ENCODE assay signal across 8 cellular contexts in the genomic region with DNA sequence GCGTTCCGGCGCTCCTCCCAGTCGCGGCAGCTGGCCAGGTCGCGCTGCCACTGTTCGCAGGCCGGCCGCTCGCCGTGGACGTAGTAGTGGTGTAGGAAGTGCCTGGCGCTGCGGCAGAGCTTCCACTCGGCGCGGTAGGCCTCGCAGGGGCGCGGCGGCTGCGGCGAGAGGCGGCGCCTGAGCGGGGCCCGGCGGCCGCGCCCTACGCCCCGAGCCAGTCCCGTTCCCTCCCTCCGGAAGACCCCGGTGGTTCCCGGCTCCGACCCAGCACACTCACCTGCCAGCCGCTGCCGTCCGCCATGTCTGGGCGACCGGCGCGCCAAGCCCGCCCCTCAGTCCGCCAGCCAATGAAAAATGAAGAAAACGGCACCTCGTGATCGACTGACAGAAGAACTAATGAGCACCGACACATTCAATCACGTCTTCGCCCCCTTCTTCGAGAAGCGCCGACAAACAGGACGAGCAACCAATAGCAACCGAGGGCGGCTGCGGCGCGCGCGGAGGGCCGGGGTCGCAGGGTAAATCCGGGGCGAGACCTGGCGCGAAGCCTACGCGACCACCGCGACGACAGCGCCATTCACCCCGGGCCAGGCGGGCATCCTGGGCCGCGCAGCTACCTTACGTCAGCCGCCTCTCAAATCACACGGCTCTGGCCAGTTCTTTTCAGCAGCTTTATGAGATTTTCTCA. TPM values are rescaled to one million over a fixed set of nuclear protein-coding genes. Genes with fewer than 3 reads are reported as not detected.
DNase-seq lines count a peak whose midpoint lies in the region; ATAC-seq lines count a peak whose summit lies in the region.

A gene with protein sequence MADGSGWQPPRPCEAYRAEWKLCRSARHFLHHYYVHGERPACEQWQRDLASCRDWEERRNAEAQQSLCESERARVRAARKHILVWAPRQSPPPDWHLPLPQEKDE (minus strand): TSS at position 324 of the 688 bp plus-strand sequence. CDS start 23 bp downstream, at position 301.

- H3K4me1 Mint-ChIP-seq in CD4-positive, alpha-beta memory T cell, result peaks cover 29 to 59% (median 44%) of the 10 kb centered on the region in 4 donors

- no peaks in the 10 kb centered on the region for H3K27me3 ChIP-seq in CD4-positive, alpha-beta memory T cell (ENCODE audit: insufficient read depth, low read length)
- no peaks in the 10 kb centered on the region for H3K27me3 ChIP-seq in effector memory CD4-positive, alpha-beta T cell (replicated peaks; ENCODE audit: control insufficient read depth, insufficient read depth, low read length, poor library complexity, severe bottlenecking)

- H3K27ac Mint-ChIP-seq in CD4-positive, alpha-beta memory T cell, result peak within 1 kb of the TSS; percentile 82 to 99 (median 99)

- H3K9me3 Mint-ChIP-seq in CD4-positive, alpha-beta memory T cell, result no peaks in the 10 kb centered on the region

- no peaks in the 10 kb centered on the region for H3K9me3 ChIP-seq in CD4-positive, alpha-beta memory T cell (ENCODE audit: control insufficient read depth in 1 of 2, low read length in 2 of 2)
- H3K9me3 ChIP-seq in effector memory CD4-positive, alpha-beta T cell (ENCODE audit: control insufficient read depth, low read length), result no peaks in the 10 kb centered on the region

- peak within 1 kb of the TSS; percentile 91 for H3K27ac ChIP-seq in CD4-positive, alpha-beta memory T cell (ENCODE audit: low read depth, low read length)
- H3K27ac ChIP-seq in effector memory CD4-positive, alpha-beta T cell (ENCODE audit: insufficient read depth, low read length, poor library complexity, severe bottlenecking), result peak within 1 kb of the TSS; percentile 77

- intact Hi-C loops in CD4-positive, alpha-beta memory T cell (cut with micrococcal nuclease), result loop anchor here (1.0 kb wide), 3 partner anchors 15 to 268 kb away; a partner anchor contains a TSS

- H3K4me3 ChIP-seq in CD4-positive, alpha-beta memory T cell (ENCODE audit: low read length in 2 of 2), result peak within 1 kb of the TSS; percentile 63 to 65
- H3K4me3 ChIP-seq in effector memory CD4-positive, alpha-beta T cell (ENCODE audit: insufficient read depth, low read depth, low read length, poor library complexity, severe bottlenecking), result peak within 1 kb of the TSS; percentile 70

- peaks cover 37% of the 10 kb centered on the region for H3K4me1 ChIP-seq in CD4-positive, alpha-beta memory T cell (ENCODE audit: insufficient read depth, low read length)
- H3K4me1 ChIP-seq in effector memory CD4-positive, alpha-beta T cell (ENCODE audit: control insufficient read depth, insufficient read depth, low read length, poor library complexity, severe bottlenecking), result peaks cover 14% of the 10 kb centered on the region

- H3K4me3 Mint-ChIP-seq in CD4-positive, alpha-beta memory T cell, result peak within 1 kb of the TSS; percentile 91 to 98 (median 95)

- peaks cover 20% of the 10 kb centered on the region for H3K36me3 ChIP-seq in CD4-positive, alpha-beta memory T cell (ENCODE audit: insufficient read depth, low read length)
- H3K36me3 ChIP-seq in effector memory CD4-positive, alpha-beta T cell (ENCODE audit: control insufficient read depth, insufficient read depth, low read length), result peaks cover 21% of the 10 kb centered on the region

- POLR2A ChIA-PET in CD4-positive, alpha-beta memory T cell (lab: Charles Lee; ENCODE audit: partially characterized antibody), result interaction anchor here (0.6 to 6.4 kb wide), 16 partner anchors 10 to 670 kb away, joined by 3 to 112 read pairs (median 4); a partner anchor contains a TSS

- peak; percentile 91 to 96 (median 91) for DNase-seq in CD4-positive, alpha-beta memory T cell
- DNase-seq in HS-27A (ENCODE audit: low read depth) (peak; percentile 70), NK-92 (lab: John Stamatoyannopoulos, UW; ENCODE audit: unreplicated experiment) (peak; percentile 35), lung microvascular endothelial cell (ENCODE audit: low read depth in 2 of 2) (peak; percentile 94 to 95)
- peak; percentile 91 for DNase-seq in activated CD8-positive, alpha-beta memory T cell treated with anti-CD3 and anti-CD28 coated beads for 24 hours
- peak; percentile 83 to 87 (median 86) for DNase-seq in effector memory CD4-positive, alpha-beta T cell
- peak; percentile 69 to 80 (median 74) for DNase-seq in stimulated activated CD4-positive, alpha-beta T cell treated with anti-CD3 and anti-CD28 coated beads, TNF-alpha, amount 100 ng/mL, for 48 hours (ENCODE audit: low read depth in 3 of 3)

- peak; percentile 78 for ATAC-seq in GM19463 (IDR thresholded peaks at IDR 0.05; ENCODE audit: unreplicated experiment)

- peaks cover 7 to 49% of the 10 kb centered on the region in 2 donors for H3K36me3 Mint-ChIP-seq in CD4-positive, alpha-beta memory T cell

- no peaks in the 10 kb centered on the region for H3K27me3 Mint-ChIP-seq in CD4-positive, alpha-beta memory T cell

- CTCF ChIA-PET in CD4-positive, alpha-beta memory T cell (lab: Charles Lee; ENCODE audit: partially characterized antibody), result interaction anchor here (0.7 kb wide), 1 partner anchor 183 kb away, joined by 3 read pairs; no protein-coding TSS in a partner anchor

RNA-seq across cellular contexts. Expression of the gene that starts here (rescaled TPM):
- 10 to 100 TPM; 40.5 TPM for total RNA-seq in CD4-positive, alpha-beta memory T cell
- 10 to 100 TPM; 57.3 to 58.3 TPM for polyA plus RNA-seq in CD4-positive, alpha-beta memory T cell
- 17.0 and 26.6 TPM in 2 replicates for total RNA-seq in lung microvascular endothelial cell

Comparison
In these comparisons a context has a peak if more than half of its experiments do, and no peak if none do; other contexts are left out.
1. Peak in every context shown above with its lines: DNase-seq, ATAC-seq, H3K4me3 ChIP-seq and H3K27ac ChIP-seq.
2. DNase-seq: peak in every context shown above with its lines; median percentile 94 in lung microvascular endothelial cell; 91 in CD4-positive, alpha-beta memory T cell; 91 in activated CD8-positive, alpha-beta memory T cell treated with anti-CD3 and anti-CD28 coated beads for 24 hours; 86 in effector memory CD4-positive, alpha-beta T cell; 74 in stimulated activated CD4-positive, alpha-beta T cell treated with anti-CD3 and anti-CD28 coated beads, TNF-alpha, amount 100 ng/mL, for 48 hours; 70 in HS-27A; 35 in NK-92.